Comparison of ENCODE assay signal across 7 cellular contexts in the genomic region with DNA sequence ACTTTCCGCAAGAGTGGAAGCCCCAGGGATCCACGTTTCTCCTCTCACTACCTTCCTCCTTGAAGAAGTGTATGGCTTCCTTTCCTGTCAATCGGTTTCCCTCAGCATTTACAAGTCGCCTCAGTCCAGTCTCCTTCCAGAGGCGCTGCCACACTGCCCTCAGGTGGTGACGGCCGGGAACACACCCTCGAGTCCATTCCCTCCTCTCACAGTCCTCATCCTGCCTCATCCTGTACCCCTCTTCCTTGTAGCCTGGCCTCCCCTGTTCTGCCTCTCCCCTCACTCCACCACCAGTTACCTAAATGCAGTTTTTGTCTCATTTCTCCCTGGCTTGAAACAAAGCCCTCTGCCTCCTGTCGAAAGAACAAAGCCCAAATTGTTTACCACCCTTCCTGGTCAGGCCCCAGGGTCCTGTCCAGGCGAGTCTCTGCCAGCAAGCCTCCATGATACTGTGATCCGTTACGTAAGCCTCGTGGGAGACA. TPM values are rescaled to one million over a fixed set of nuclear protein-coding genes. Genes with fewer than 3 reads are reported as not detected.
DNase-seq lines count a peak whose midpoint lies in the region; ATAC-seq and TF ChIP-seq lines count a peak whose summit lies in the region.

No MANE protein-coding gene starts in this region.

- in situ Hi-C loops in GM13976 (cut with MboI; ENCODE audit: low sequenced_read_pairs, unreplicated experiment), result no loop called here

- H3K4me1 Mint-ChIP-seq in activated T-cell treated with anti-CD3 and anti-CD28 coated beads, Interleukin-2, amount 50 U/mL, for 72 hours (ENCODE audit: low read depth), result peaks cover 18% of the 10 kb centered on the region
- H3K4me1 Mint-ChIP-seq in neural crest cell, result peaks cover 11% of the 10 kb centered on the region

- H3K36me3 ChIP-seq in Loucy (ENCODE audit: insufficient read depth, low read length), result no peaks in the 10 kb centered on the region
- no peaks in the 10 kb centered on the region for H3K36me3 ChIP-seq in fibroblast of lung (ENCODE audit: control insufficient read depth, insufficient read depth, low read length)

- no peak overlapping the region for H3K27ac ChIP-seq in fibroblast of lung (ENCODE audit: insufficient read depth, low read length)

- H3K4me2 ChIP-seq in Loucy (ENCODE audit: low read depth, low read length, poor library complexity, severe bottlenecking) (peak overlapping the region; percentile 62), fibroblast of lung (ENCODE audit: extremely low read depth, insufficient read depth, low read length) (no peak overlapping the region)

- H3K9me3 Mint-ChIP-seq in activated T-cell treated with anti-CD3 and anti-CD28 coated beads, Interleukin-2, amount 50 U/mL, for 72 hours, result no peaks in the 10 kb centered on the region
- no peaks in the 10 kb centered on the region for H3K9me3 Mint-ChIP-seq in neural crest cell

- peak overlapping the region; percentile 74 for H2AFZ ChIP-seq in Loucy (ENCODE audit: low read length)
- H2AFZ ChIP-seq in fibroblast of lung (ENCODE audit: low read length), result no peak overlapping the region

- peaks cover 0 to 1% of the 10 kb centered on the region in 2 donors for H3K36me3 Mint-ChIP-seq in activated T-cell treated with anti-CD3 and anti-CD28 coated beads, Interleukin-2, amount 50 U/mL, for 72 hours (ENCODE audit: insufficient read depth in 2 of 2)
- H3K36me3 Mint-ChIP-seq in neural crest cell (ENCODE audit: low read depth), result peaks cover 7% of the 10 kb centered on the region

- H3K9ac ChIP-seq in Loucy (ENCODE audit: low read depth, low read length, poor library complexity, severe bottlenecking), result peak overlapping the region; percentile 47
- no peak overlapping the region for H3K9ac ChIP-seq in fibroblast of lung (ENCODE audit: insufficient read depth, low read length)

- peak overlapping the region; percentile 94 for H3K27ac Mint-ChIP-seq in activated T-cell treated with anti-CD3 and anti-CD28 coated beads, Interleukin-2, amount 50 U/mL, for 72 hours
- H3K27ac Mint-ChIP-seq in neural crest cell (ENCODE audit: unreplicated experiment), result no peak overlapping the region

- no peaks in the 10 kb centered on the region for H3K79me2 ChIP-seq in Loucy (ENCODE audit: insufficient read depth, low read length)
- no peaks in the 10 kb centered on the region for H3K79me2 ChIP-seq in fibroblast of lung (ENCODE audit: control insufficient read depth, insufficient read depth, low read length)

- peak; percentile 84 for DNase-seq in GM13976 (ENCODE audit: low spot score)
- DNase-seq in RKO (ENCODE audit: low spot score), result peak; percentile 84
- peak; percentile 92 to 94 for DNase-seq in activated T-cell treated with anti-CD3 and anti-CD28 coated beads, Interleukin-2, amount 50 U/mL, for 72 hours
- DNase-seq in fibroblast of lung (ENCODE audit: low read depth in 2 of 2), result peak; percentile 73 to 82
- DNase-seq in neural crest cell (ENCODE audit: low read depth, low spot score), result peak; percentile 95
- peak; percentile 95 for DNase-seq in stimulated activated naive CD8-positive, alpha-beta T cell treated with anti-CD3 and anti-CD28 coated beads, Interleukin-15, Interleukin-2, amounts not matched to agents 100 U/mL and 50 U/mL, for 24 hours

- no peaks in the 10 kb centered on the region for H3K9me2 ChIP-seq in Loucy (replicated peaks; ENCODE audit: low read depth, low read length)

- H3K4me3 Mint-ChIP-seq in activated T-cell treated with anti-CD3 and anti-CD28 coated beads, Interleukin-2, amount 50 U/mL, for 72 hours, result peak overlapping the region; percentile 22 to 50
- no peak overlapping the region for H3K4me3 Mint-ChIP-seq in neural crest cell

- TF ChIP-seq CTCF in GM13976 (IDR thresholded peaks at IDR 0.05; ENCODE audit: borderline replicate concordance, control extremely low read depth, extremely low read depth, insufficient read depth, missing control alignments) (peak; percentile 90), Loucy (conservative IDR thresholded peaks at IDR 0.05; ENCODE audit: low read length) (peak; percentile 94), fibroblast of lung (conservative IDR thresholded peaks at IDR 0.05 in 1 of 2, IDR thresholded peaks at IDR 0.05 in 1 of 2; ENCODE audit: low read depth in 1 of 2, low read length in 2 of 2) (peak; percentile 94 to 98), neural crest cell (conservative IDR thresholded peaks at IDR 0.05) (peak; percentile 93)

- no peaks in the 10 kb centered on the region for H4K20me1 ChIP-seq in Loucy (ENCODE audit: insufficient read depth, low read length, poor library complexity, severe bottlenecking)
- H4K20me1 ChIP-seq in fibroblast of lung (ENCODE audit: control insufficient read depth, extremely low read depth, insufficient read depth, low read length), result no peaks in the 10 kb centered on the region

- H3K4me1 ChIP-seq in Loucy (ENCODE audit: insufficient read depth, low read length, poor library complexity, severe bottlenecking) (peaks cover 6% of the 10 kb centered on the region), fibroblast of lung (ENCODE audit: control insufficient read depth, extremely low read depth, insufficient read depth, low read length) (peaks cover 4% of the 10 kb centered on the region)

- H3K9me3 ChIP-seq in Loucy (ENCODE audit: insufficient read depth, low read depth, low read length) (no peaks in the 10 kb centered on the region), fibroblast of lung (ENCODE audit: control insufficient read depth, insufficient read depth, low read depth, low read length) (no peaks in the 10 kb centered on the region)

- H3K27me3 ChIP-seq in Loucy (ENCODE audit: insufficient read depth, low read length, poor library complexity, severe bottlenecking), result no peaks in the 10 kb centered on the region
- H3K27me3 ChIP-seq in fibroblast of lung (ENCODE audit: control insufficient read depth, insufficient read depth, low read length), result no peaks in the 10 kb centered on the region

- peak; percentile 96 to 97 for ATAC-seq in activated T-cell treated with anti-CD3 and anti-CD28 coated beads, Interleukin-2, amount 50 U/mL, for 72 hours (replicated peaks in 1 of 2)
- peak; percentile 93 for ATAC-seq in stimulated activated naive CD8-positive, alpha-beta T cell treated with anti-CD3 and anti-CD28 coated beads, Interleukin-15, Interleukin-2, amounts not matched to agents 100 U/mL and 50 U/mL, for 24 hours

- no peaks in the 10 kb centered on the region for H3F3A ChIP-seq in Loucy (ENCODE audit: low read depth)

- H3K4me3 ChIP-seq in Loucy (ENCODE audit: low read length, poor library complexity, severe bottlenecking) (peak overlapping the region; percentile 16), fibroblast of lung (replicated peaks in 1 of 4; ENCODE audit: control extremely low read depth in 1 of 4, insufficient read depth in 1 of 4, low read depth in 3 of 4, low read length in 4 of 4) (peak overlapping the region in 2 of 4 experiments; percentile 20 to 30)

- no peaks in the 10 kb centered on the region for H3K27me3 Mint-ChIP-seq in activated T-cell treated with anti-CD3 and anti-CD28 coated beads, Interleukin-2, amount 50 U/mL, for 72 hours (ENCODE audit: low read depth)
- H3K27me3 Mint-ChIP-seq in neural crest cell (ENCODE audit: low read depth), result no peaks in the 10 kb centered on the region

RNA-seq across cellular contexts. Expression of gene LSM10, which starts 23.2 kb away (rescaled TPM):
- 10 to 100 TPM; 56.5 to 66.2 TPM for total RNA-seq in activated T-cell treated with anti-CD3 and anti-CD28 coated beads, Interleukin-2, amount 50 U/mL, for 72 hours
- total RNA-seq in fibroblast of lung, result 13.9 and 19.2 TPM in 2 replicates
- polyA plus RNA-seq in fibroblast of lung, result 33.5 and 49.1 TPM in 2 replicates
- 42.8 and 74.8 TPM in 2 replicates for polyA plus RNA-seq in fibroblast of lung (2012)
- 41.9 and 79.5 TPM in 2 replicates for polyA minus RNA-seq in fibroblast of lung (ENCODE audit: low replicate concordance)
- 48.1 and 48.4 TPM in 2 replicates for total RNA-seq in neural crest cell

RNA-seq across cellular contexts. Expression of gene OSCP1, which starts 29.4 kb away (rescaled TPM):
- total RNA-seq in activated T-cell treated with anti-CD3 and anti-CD28 coated beads, Interleukin-2, amount 50 U/mL, for 72 hours, result 1 to 10 TPM; 1.4 to 2.1 TPM
- 8.7 and 10.7 TPM in 2 replicates for total RNA-seq in fibroblast of lung
- polyA plus RNA-seq in fibroblast of lung, result 6.1 and 6.5 TPM in 2 replicates
- 6.6 and 6.7 TPM in 2 replicates for polyA plus RNA-seq in fibroblast of lung (2012)
- polyA minus RNA-seq in fibroblast of lung (ENCODE audit: low replicate concordance), result 0.48 and 5.3 TPM in 2 replicates
- total RNA-seq in neural crest cell, result 10.5 and 11.5 TPM in 2 replicates

RNA-seq across cellular contexts. Expression of gene STK40, which starts 35.2 kb away (rescaled TPM):
- total RNA-seq in activated T-cell treated with anti-CD3 and anti-CD28 coated beads, Interleukin-2, amount 50 U/mL, for 72 hours, result 10 to 100 TPM; 56.1 to 63.5 TPM
- 10.5 and 14.2 TPM in 2 replicates for total RNA-seq in fibroblast of lung
- polyA plus RNA-seq in fibroblast of lung, result 15.1 and 15.4 TPM in 2 replicates
- 15.0 and 16.4 TPM in 2 replicates for polyA plus RNA-seq in fibroblast of lung (2012)
- 22.0 and 28.6 TPM in 2 replicates for polyA minus RNA-seq in fibroblast of lung (ENCODE audit: low replicate concordance)
- total RNA-seq in neural crest cell, result 77.5 and 80.1 TPM in 2 replicates

RNA-seq across cellular contexts. Expression of gene MRPS15, which starts 43.3 kb away (rescaled TPM):
- total RNA-seq in activated T-cell treated with anti-CD3 and anti-CD28 coated beads, Interleukin-2, amount 50 U/mL, for 72 hours, result 10 to 100 TPM; 71.7 to 74.5 TPM
- total RNA-seq in fibroblast of lung, result 75.0 and 75.5 TPM in 2 replicates
- polyA plus RNA-seq in fibroblast of lung, result 99.1 and 112 TPM in 2 replicates
- polyA plus RNA-seq in fibroblast of lung (2012), result 87.3 and 99.7 TPM in 2 replicates
- polyA minus RNA-seq in fibroblast of lung (ENCODE audit: low replicate concordance), result 3.8 and 13.7 TPM in 2 replicates
- 89.8 and 97.3 TPM in 2 replicates for total RNA-seq in neural crest cell
